22 cellular contexts compared by ENCODE assay signal in genomic region chr22:49602481-49602880, GRCh38.
DNase-seq lines count a peak whose midpoint lies in the region; ATAC-seq and TF ChIP-seq lines count a peak whose summit lies in the region.
"Had no signal": no experiment of that assay in that cellular context is flagged by ENCODE, and none has a peak within 500 bp of the region (broad histone marks: within the 10 kb centered on the region; RNA-seq: fewer than 3 reads in every experiment).

No MANE protein-coding gene starts in this region.

- intact Hi-C loops in sigmoid colon (cut with DNase I), result no loop called here

- no peak overlapping the region for H3K27ac Mint-ChIP-seq in activated naive CD4-positive, alpha-beta T cell treated with anti-CD3 and anti-CD28 coated beads, Interleukin-2, amount 10 ng/mL, durations not matched to agents 7 days and 5 days
- H3K27ac Mint-ChIP-seq: CD14-positive monocyte; CD4-positive, alpha-beta T cell; CD8-positive, alpha-beta memory T cell; HFFc6 had no signal

- DNase-seq in activated naive CD4-positive, alpha-beta T cell treated with anti-CD3 and anti-CD28 coated beads, Interleukin-2, amount 10 ng/mL, durations not matched to agents 7 days and 5 days, result peak; percentile 9
- no peak for DNase-seq in activated naive CD4-positive, alpha-beta T cell treated with Interleukin-2 at 50 U/mL for 16 hours
- peak; percentile 60 for DNase-seq in mesenteric fat pad (ENCODE audit: low spot score)
- peak; percentile 37 for DNase-seq in sigmoid colon
- DNase-seq in GF-D8 (lab: John Stamatoyannopoulos, UW), result no peak
- DNase-seq: 8988T; ACHN; AML-193; BE2C; CD8-positive, alpha-beta memory T cell; DMS 273 treated with DMSO at 0.1 percent for 48 hours; DMS79; EL; GDM1; GOT3; HFFc6 had no signal

- CTCF ChIA-PET in activated naive CD4-positive, alpha-beta T cell treated with anti-CD3 and anti-CD28 coated beads, Interleukin-2, amount 10 ng/mL, durations not matched to agents 7 days and 5 days (lab: Charles Lee), result no interaction called here

- no peak overlapping the region for H3K27ac ChIP-seq in sigmoid colon
- H3K27ac ChIP-seq: A549; BLaER1 treated with 17β-estradiol and CSF1 and Interleukin-3, amounts not matched to agents 10 nM and 100 nM had no signal

- H3K36me3 Mint-ChIP-seq in activated naive CD4-positive, alpha-beta T cell treated with anti-CD3 and anti-CD28 coated beads, Interleukin-2, amount 10 ng/mL, durations not matched to agents 7 days and 5 days, result peaks cover 11% of the 10 kb centered on the region

- H3K9me3 Mint-ChIP-seq in activated naive CD4-positive, alpha-beta T cell treated with anti-CD3 and anti-CD28 coated beads, Interleukin-2, amount 10 ng/mL, durations not matched to agents 7 days and 5 days, result peaks cover 24% of the 10 kb centered on the region

- TF ChIP-seq CTCF in sigmoid colon (IDR thresholded peaks at IDR 0.05), result no peak

- no peaks in the 10 kb centered on the region for H3K27me3 Mint-ChIP-seq in activated naive CD4-positive, alpha-beta T cell treated with anti-CD3 and anti-CD28 coated beads, Interleukin-2, amount 10 ng/mL, durations not matched to agents 7 days and 5 days
- H3K27me3 Mint-ChIP-seq: CD4-positive, alpha-beta T cell; CD8-positive, alpha-beta memory T cell had no signal

- H3K27me3 ChIP-seq in sigmoid colon, result no peaks in the 10 kb centered on the region
- H3K27me3 ChIP-seq: BE2C; BLaER1 treated with 17β-estradiol and CSF1 and Interleukin-3, amounts not matched to agents 10 nM and 100 nM had no signal

- no peaks in the 10 kb centered on the region for H3K4me1 ChIP-seq in sigmoid colon
- H3K4me1 ChIP-seq: A549, BE2C, HAP-1 had no signal

- ATAC-seq in GM19328 (IDR thresholded peaks at IDR 0.05; ENCODE audit: unreplicated experiment), result no peak
- ATAC-seq: A549 had no signal

- no peak for TF ChIP-seq POLR2A in sigmoid colon (IDR thresholded peaks at IDR 0.05)

- H3K4me1 Mint-ChIP-seq in activated naive CD4-positive, alpha-beta T cell treated with anti-CD3 and anti-CD28 coated beads, Interleukin-2, amount 10 ng/mL, durations not matched to agents 7 days and 5 days, result peaks cover 8% of the 10 kb centered on the region

- H3K4me3 ChIP-seq in sigmoid colon, result no peak overlapping the region
- H3K4me3 ChIP-seq: A549; BLaER1 treated with 17β-estradiol and CSF1 and Interleukin-3, amounts not matched to agents 10 nM and 100 nM; HAP-1 had no signal

- H3K4me3 Mint-ChIP-seq in activated naive CD4-positive, alpha-beta T cell treated with anti-CD3 and anti-CD28 coated beads, Interleukin-2, amount 10 ng/mL, durations not matched to agents 7 days and 5 days, result no peak overlapping the region
- H3K4me3 Mint-ChIP-seq: CD14-positive monocyte; CD4-positive, alpha-beta T cell; CD8-positive, alpha-beta memory T cell; HFFc6 had no signal

- peaks cover 0 to 2% (median under 1%) of the 10 kb centered on the region in 4 donors for H3K9me3 ChIP-seq in sigmoid colon
- H3K9me3 ChIP-seq: BE2C had no signal

- no peak for TF ChIP-seq EP300 in sigmoid colon (IDR thresholded peaks at IDR 0.05)

- WGBS in sigmoid colon, 2 donors, result 92 to 96% methylated on average over 13 of the region's 13 CpGs

- no peaks in the 10 kb centered on the region for H3K36me3 ChIP-seq in sigmoid colon
- H3K36me3 ChIP-seq: BE2C, HAP-1 had no signal

Comparison
In these comparisons a context has a peak if more than half of its experiments do, and no peak if none do; other contexts are left out.
1. DNase-seq: peak in activated naive CD4-positive, alpha-beta T cell treated with anti-CD3 and anti-CD28 coated beads, Interleukin-2, amount 10 ng/mL, durations not matched to agents 7 days and 5 days (single experiment), mesenteric fat pad (single experiment) and sigmoid colon (single experiment); none in activated naive CD4-positive, alpha-beta T cell treated with Interleukin-2 at 50 U/mL for 16 hours (single experiment) and GF-D8 (single experiment).